In genomic region chr9:124050955-124051354, GRCh38 we compare ENCODE assay signal across 14 cellular contexts.
DNase-seq lines count a peak whose midpoint lies in the region; ATAC-seq lines count a peak whose summit lies in the region.
"Had no signal": no experiment of that assay in that cellular context is flagged by ENCODE, and none has a peak within 500 bp of the region (broad histone marks: within the 10 kb centered on the region; RNA-seq: fewer than 3 reads in every experiment).

No MANE protein-coding gene starts in this region.

- ATAC-seq in activated CD4-positive, CD25-positive, alpha-beta regulatory T cell treated with anti-CD3 and anti-CD28 coated beads, Interleukin-2, amount 50 U/mL, for 24 hours: no peak
- ATAC-seq: HCT116 had no signal

- peak; percentile 2 for DNase-seq in activated effector memory CD4-positive, alpha-beta T cell treated with anti-CD3 and anti-CD28 coated beads, Interleukin-2, amount 50 U/mL, for 16 hours
- no peak for DNase-seq in activated effector memory CD4-positive, alpha-beta T cell treated with Interleukin-2 at 50 U/mL for 16 hours
- DNase-seq in NCI-H2029 treated with DMSO at 0.1 percent for 48 hours (lab: John Stamatoyannopoulos, UW): peak; percentile 83
- DNase-seq in NCI-H774 (lab: John Stamatoyannopoulos, UW): peak; percentile 13
- DNase-seq in NCI-H1436 treated with DMSO at 0.1 percent for 48 hours (lab: John Stamatoyannopoulos, UW): no peak
- DNase-seq: Calu3; CD4-positive, alpha-beta T cell; CD8-positive, alpha-beta memory T cell; DMS53; GF-D8; GM23248; H7 had no signal

Comparison
In these comparisons a context has a peak if more than half of its experiments do, and no peak if none do; other contexts are left out.
1. DNase-seq: peak in activated effector memory CD4-positive, alpha-beta T cell treated with anti-CD3 and anti-CD28 coated beads, Interleukin-2, amount 50 U/mL, for 16 hours (single experiment), NCI-H2029 treated with DMSO at 0.1 percent for 48 hours (single experiment) and NCI-H774 (single experiment); none in activated effector memory CD4-positive, alpha-beta T cell treated with Interleukin-2 at 50 U/mL for 16 hours (single experiment) and NCI-H1436 treated with DMSO at 0.1 percent for 48 hours (single experiment).